In the genomic region with DNA sequence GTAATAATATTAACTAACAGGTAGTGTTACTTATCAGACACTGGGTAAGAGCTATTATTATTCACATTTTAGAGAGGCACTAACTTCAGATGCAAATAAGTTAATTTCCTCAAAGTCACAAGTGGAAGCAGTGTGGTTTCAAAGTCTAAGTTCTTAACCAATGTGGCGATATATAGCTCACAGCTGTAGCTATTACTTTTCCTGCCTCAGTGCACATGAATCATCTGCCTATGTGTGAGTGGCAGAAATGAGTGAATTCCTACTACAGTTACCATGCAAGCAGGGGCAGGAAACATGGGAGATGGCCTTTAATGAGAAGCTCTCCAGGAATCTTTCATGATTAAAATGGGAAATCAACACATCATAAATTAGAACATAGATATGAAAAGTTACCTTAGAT, we compare ENCODE assay signal across 17 cellular contexts.
"Had no signal": no experiment of that assay in that cellular context is flagged by ENCODE, and none has a peak within 500 bp of the region (broad histone marks: within the 10 kb centered on the region; RNA-seq: fewer than 3 reads in every experiment).

No MANE protein-coding gene starts in this region.

- H3K4me2 ChIP-seq: neural progenitor cell had no signal

- H3K4me1 Mint-ChIP-seq: activated CD4-positive, alpha-beta T cell treated with anti-CD3 and anti-CD28 coated beads, Interleukin-2, amount 10 ng/mL, durations not matched to agents 7 days and 5 days; activated naive CD4-positive, alpha-beta T cell treated with anti-CD3 and anti-CD28 coated beads, Interleukin-2, amount 50 U/mL, for 24 hours; neural progenitor cell; T-helper 17 cell; WTC11 had no signal

- H3K9ac ChIP-seq: neural progenitor cell had no signal

- H3K27ac Mint-ChIP-seq: activated CD4-positive, alpha-beta T cell treated with anti-CD3 and anti-CD28 coated beads, Interleukin-2, amount 10 ng/mL, durations not matched to agents 7 days and 5 days; activated naive CD4-positive, alpha-beta T cell treated with anti-CD3 and anti-CD28 coated beads, Interleukin-2, amount 50 U/mL, for 24 hours; activated T-helper 2 cell treated with anti-CD3 and anti-CD28 coated beads, Interferon-gamma antibody, Interleukin-2, Interleukin-4, amounts not matched to agents 10 μg/mL and 5 μg/mL and 100 μg/mL, durations not matched to agents 14 hours and 24 hours and 36 hours; brain; endodermal cell; neural progenitor cell; stimulated activated naive CD8-positive, alpha-beta T cell treated with anti-CD3 and anti-CD28 coated beads, Interleukin-15, Interleukin-2, amounts not matched to agents 100 ng/mL and 50 ng/mL, for 24 hours; T-helper 17 cell; WTC11 had no signal

- H3K9me3 Mint-ChIP-seq: activated naive CD4-positive, alpha-beta T cell treated with anti-CD3 and anti-CD28 coated beads, Interleukin-2, amount 50 U/mL, for 24 hours; activated T-helper 2 cell treated with anti-CD3 and anti-CD28 coated beads, Interferon-gamma antibody, Interleukin-2, Interleukin-4, amounts not matched to agents 10 μg/mL and 5 μg/mL and 100 μg/mL, durations not matched to agents 14 hours and 24 hours and 36 hours had no signal

- H3K27ac ChIP-seq: neural progenitor cell, pancreas had no signal

- DNase-seq: activated CD4-positive, alpha-beta T cell treated with anti-CD3 and anti-CD28 coated beads, Interleukin-2, amount 10 ng/mL, durations not matched to agents 7 days and 5 days; activated T-cell treated with anti-CD3 and anti-CD28 coated beads for 4 hours; cerebellar nuclear complex; dermis blood vessel endothelial cell; endodermal cell; head of caudate nucleus; pancreas; stimulated activated CD4-positive, alpha-beta T cell treated with anti-CD3 and anti-CD28 coated beads, Interleukin-15, amount 100 ng/mL, for 24 hours; stimulated activated CD4-positive, alpha-beta T cell treated with anti-CD3 and anti-CD28 coated beads, Interleukin-4, amount 100 ng/mL, for 24 hours; T-helper 17 cell had no signal

- H3K36me3 Mint-ChIP-seq: activated naive CD4-positive, alpha-beta T cell treated with anti-CD3 and anti-CD28 coated beads, Interleukin-2, amount 50 U/mL, for 24 hours; brain; neural progenitor cell had no signal

- H3K4me1 ChIP-seq: neural progenitor cell, pancreas had no signal

- H3K36me3 ChIP-seq: neural progenitor cell, pancreas had no signal

- ATAC-seq: esophagus mucosa, pancreas, T-helper 17 cell, WTC11 had no signal

- H3K27me3 ChIP-seq: neural progenitor cell, pancreas had no signal

- H3K4me3 Mint-ChIP-seq: activated CD4-positive, alpha-beta T cell treated with anti-CD3 and anti-CD28 coated beads, Interleukin-2, amount 10 ng/mL, durations not matched to agents 7 days and 5 days; activated naive CD4-positive, alpha-beta T cell treated with anti-CD3 and anti-CD28 coated beads, Interleukin-2, amount 50 U/mL, for 24 hours; brain; endodermal cell; neural progenitor cell; stimulated activated naive CD8-positive, alpha-beta T cell treated with anti-CD3 and anti-CD28 coated beads, Interleukin-15, Interleukin-2, amounts not matched to agents 100 ng/mL and 50 ng/mL, for 24 hours; T-helper 17 cell; WTC11 had no signal

- H2AFZ ChIP-seq: neural progenitor cell had no signal

- H3K4me3 ChIP-seq: neural progenitor cell, pancreas had no signal

- H3K9me3 ChIP-seq: pancreas had no signal

- H3K27me3 Mint-ChIP-seq: activated CD4-positive, alpha-beta T cell treated with anti-CD3 and anti-CD28 coated beads, Interleukin-2, amount 10 ng/mL, durations not matched to agents 7 days and 5 days; stimulated activated naive CD8-positive, alpha-beta T cell treated with anti-CD3 and anti-CD28 coated beads, Interleukin-15, Interleukin-2, amounts not matched to agents 100 ng/mL and 50 ng/mL, for 24 hours; T-helper 17 cell had no signal
